ENCODE assay signal across 8 cellular contexts in the genomic region with DNA sequence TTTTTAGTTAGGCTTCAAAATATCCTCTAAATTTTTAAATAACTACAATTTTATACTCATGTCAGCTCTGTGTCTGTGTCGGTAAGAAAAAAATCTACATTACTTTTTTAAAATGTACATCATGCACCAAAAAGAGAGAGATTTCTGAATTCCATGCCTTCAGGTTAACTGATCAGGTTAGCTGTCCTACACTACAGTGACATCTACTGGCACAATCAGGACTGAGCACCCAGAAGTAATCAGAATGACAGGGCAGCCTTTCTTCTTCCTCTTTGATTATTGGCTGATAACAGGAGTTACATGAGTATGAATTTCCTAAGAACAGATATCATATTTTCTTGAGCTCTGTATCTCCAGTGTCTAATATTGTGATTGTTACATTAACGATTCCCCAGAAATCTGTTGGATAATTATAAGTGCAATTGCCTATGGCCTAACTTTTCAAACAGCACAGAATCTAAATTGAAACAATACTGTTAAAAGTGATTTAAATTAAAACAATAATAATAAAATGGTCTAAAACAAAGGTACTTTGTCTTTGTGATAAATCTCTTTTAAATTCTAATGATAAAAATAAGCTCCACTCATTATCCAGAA. TPM values are rescaled to one million over a fixed set of nuclear protein-coding genes. Genes with fewer than 3 reads are reported as not detected.
DNase-seq lines count a peak whose midpoint lies in the region; ATAC-seq and TF ChIP-seq lines count a peak whose summit lies in the region.

No MANE protein-coding gene starts in this region.

- peak; percentile 82 for ATAC-seq in GM18520 (IDR thresholded peaks at IDR 0.05; ENCODE audit: unreplicated experiment)
- peak; percentile 61 for ATAC-seq in HG03457 (IDR thresholded peaks at IDR 0.05; ENCODE audit: unreplicated experiment)
- peak; percentile 94 for ATAC-seq in activated CD8-positive, alpha-beta T cell treated with anti-CD3 and anti-CD28 coated beads, Interleukin-2, amount 10 ng/mL, durations not matched to agents 7 days and 5 days
- ATAC-seq in esophagus mucosa = peak; percentile 76

- peaks cover 7% of the 10 kb centered on the region for H3K27me3 Mint-ChIP-seq in activated CD8-positive, alpha-beta T cell treated with anti-CD3 and anti-CD28 coated beads, Interleukin-2, amount 10 ng/mL, durations not matched to agents 7 days and 5 days (ENCODE audit: low read depth)
- H3K27me3 Mint-ChIP-seq in nephron (ENCODE audit: low read depth) = peaks cover 4% of the 10 kb centered on the region

- peaks cover 6% of the 10 kb centered on the region for H3K4me1 Mint-ChIP-seq in activated CD8-positive, alpha-beta T cell treated with anti-CD3 and anti-CD28 coated beads, Interleukin-2, amount 10 ng/mL, durations not matched to agents 7 days and 5 days (ENCODE audit: low read depth)
- peaks cover 9% of the 10 kb centered on the region for H3K4me1 Mint-ChIP-seq in nephron

- no peaks in the 10 kb centered on the region for H3K9me3 Mint-ChIP-seq in activated CD8-positive, alpha-beta T cell treated with anti-CD3 and anti-CD28 coated beads, Interleukin-2, amount 10 ng/mL, durations not matched to agents 7 days and 5 days (ENCODE audit: insufficient read depth)
- H3K9me3 Mint-ChIP-seq in nephron = no peaks in the 10 kb centered on the region

- intact Hi-C loops in tibial artery (cut with DNase I; ENCODE audit: low total_unique reads) = loop anchor here (5.0 kb wide), 2 partner anchors 233 to 493 kb away; a partner anchor contains a TSS

- H3K27me3 ChIP-seq in AG04450 (ENCODE audit: control insufficient read depth, insufficient read depth, low read length) = no peaks in the 10 kb centered on the region
- no peaks in the 10 kb centered on the region for H3K27me3 ChIP-seq in tibial artery

- peak; percentile 97 for TF ChIP-seq CTCF in AG04450 (IDR thresholded peaks at IDR 0.05; ENCODE audit: low read depth, low read length)
- TF ChIP-seq CTCF in nephron (IDR thresholded peaks at IDR 0.05; ENCODE audit: unreplicated experiment in 3 of 3) = peak; percentile 90 to 95 (median 93)
- peak; percentile 89 to 92 for TF ChIP-seq CTCF in tibial artery (IDR thresholded peaks at IDR 0.05)

- H3K9me3 ChIP-seq in AG04450 (ENCODE audit: control insufficient read depth, insufficient read depth, low read length) (no peaks in the 10 kb centered on the region), tibial artery (no peaks in the 10 kb centered on the region)

- DNase-seq in AG04450 (ENCODE audit: low read depth, low spot score) (peak; percentile 45), NCI-H82 treated with DMSO at 0.1 percent for 48 hours (lab: John Stamatoyannopoulos, UW; ENCODE audit: unreplicated experiment) (peak; percentile 42), tibial artery (peak in 1 of 2 donors; percentile 50)
- DNase-seq in activated CD8-positive, alpha-beta T cell treated with anti-CD3 and anti-CD28 coated beads, Interleukin-2, amount 10 ng/mL, durations not matched to agents 7 days and 5 days = peak; percentile 75

- H3K4me3 ChIP-seq in AG04450 (ENCODE audit: low read depth, low read length) (no peak overlapping the region), tibial artery (no peak overlapping the region)

- H3K27ac Mint-ChIP-seq in activated CD8-positive, alpha-beta T cell treated with anti-CD3 and anti-CD28 coated beads, Interleukin-2, amount 10 ng/mL, durations not matched to agents 7 days and 5 days = no peak overlapping the region
- H3K27ac Mint-ChIP-seq in nephron = no peak overlapping the region

- H3K4me3 Mint-ChIP-seq in activated CD8-positive, alpha-beta T cell treated with anti-CD3 and anti-CD28 coated beads, Interleukin-2, amount 10 ng/mL, durations not matched to agents 7 days and 5 days = no peak overlapping the region
- H3K4me3 Mint-ChIP-seq in nephron = no peak overlapping the region

- no peaks in the 10 kb centered on the region for H3K36me3 Mint-ChIP-seq in activated CD8-positive, alpha-beta T cell treated with anti-CD3 and anti-CD28 coated beads, Interleukin-2, amount 10 ng/mL, durations not matched to agents 7 days and 5 days (ENCODE audit: low read depth)
- no peaks in the 10 kb centered on the region for H3K36me3 Mint-ChIP-seq in nephron (ENCODE audit: low read depth)

- H3K4me1 ChIP-seq in tibial artery = no peaks in the 10 kb centered on the region

- H3K36me3 ChIP-seq in tibial artery = no peaks in the 10 kb centered on the region

- H3K27ac ChIP-seq in AG04450 (ENCODE audit: low read depth, low read length) (no peak overlapping the region), tibial artery (no peak overlapping the region)

- CTCF ChIA-PET in AG04450 (lab: Charles Lee) = interaction anchor here (0.5 to 7.2 kb wide), 105 partner anchors 11 to 531 kb away, joined by 3 to 236 read pairs (median 4); a partner anchor contains a TSS
- CTCF ChIA-PET in activated CD8-positive, alpha-beta T cell treated with anti-CD3 and anti-CD28 coated beads, Interleukin-2, amount 10 ng/mL, durations not matched to agents 7 days and 5 days (lab: Charles Lee) = interaction anchor here (0.6 to 5.1 kb wide), 56 partner anchors 12 to 501 kb away, joined by 3 to 41 read pairs (median 5); a partner anchor contains a TSS

- POLR2A ChIA-PET in AG04450 (lab: Yijun Ruan, JAX) = no interaction called here
- POLR2A ChIA-PET in activated CD8-positive, alpha-beta T cell treated with anti-CD3 and anti-CD28 coated beads, Interleukin-2, amount 10 ng/mL, durations not matched to agents 7 days and 5 days (lab: Charles Lee) = interaction anchor here (0.7 to 1.1 kb wide), 2 partner anchors 50 to 232 kb away, joined by 3 read pairs; no protein-coding TSS in a partner anchor

RNA-seq across cellular contexts. Expression of a gene that starts 41.8 kb away (rescaled TPM):
- 59.4 and 80.3 TPM in 2 replicates for polyA plus RNA-seq in AG04450 (2011; rRNA removed)
- polyA minus RNA-seq in AG04450 (2011; rRNA and poly(A)+ RNA removed) = 41.7 and 70.3 TPM in 2 replicates
- total RNA-seq in activated CD8-positive, alpha-beta T cell treated with anti-CD3 and anti-CD28 coated beads, Interleukin-2, amount 10 ng/mL, durations not matched to agents 7 days and 5 days = 10 to 100 TPM; 74.2 to 79.6 TPM
- total RNA-seq in esophagus mucosa = 44.2 TPM

RNA-seq across cellular contexts. Expression of a gene that starts 49.9 kb away (rescaled TPM):
- polyA plus RNA-seq in AG04450 (2011; rRNA removed) = 39.6 and 53.7 TPM in 2 replicates
- polyA minus RNA-seq in AG04450 (2011; rRNA and poly(A)+ RNA removed) = 20.4 and 24.5 TPM in 2 replicates
- 10 to 100 TPM; 20.3 to 23.0 TPM for total RNA-seq in activated CD8-positive, alpha-beta T cell treated with anti-CD3 and anti-CD28 coated beads, Interleukin-2, amount 10 ng/mL, durations not matched to agents 7 days and 5 days
- total RNA-seq in esophagus mucosa = 18.1 TPM
